In the genomic region with DNA sequence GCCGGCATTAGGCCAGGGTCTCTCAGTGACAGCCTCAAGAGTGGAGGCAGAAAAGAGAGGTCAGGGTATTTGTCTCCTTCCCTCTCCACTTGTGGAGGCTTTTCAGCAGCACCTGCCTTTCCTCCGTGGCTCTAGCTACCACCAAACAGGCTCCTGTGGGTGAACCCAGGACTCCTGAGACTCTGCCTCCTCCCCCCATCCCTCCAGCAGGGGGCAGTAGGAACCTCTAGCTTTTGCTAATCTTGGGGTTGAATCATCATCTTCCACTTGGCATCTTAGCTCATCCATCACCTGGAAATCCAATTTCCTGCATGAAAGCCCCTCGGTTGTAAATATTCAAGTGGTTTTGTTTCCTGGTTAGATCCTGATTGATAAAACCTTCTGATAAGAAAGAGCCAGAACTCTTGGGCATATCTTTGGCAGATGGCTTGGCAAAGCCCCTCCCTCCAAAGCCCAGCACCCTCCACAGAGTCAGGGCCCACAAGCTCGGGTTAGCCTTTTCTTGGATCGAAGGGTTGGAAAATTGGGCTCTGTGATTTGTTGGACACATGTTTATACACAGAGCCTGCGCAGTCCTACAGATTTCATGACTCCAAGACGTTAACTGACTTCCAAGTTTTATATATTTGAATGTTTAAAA, we compare ENCODE assay signal across 9 cellular contexts.
DNase-seq lines count a peak whose midpoint lies in the region; ATAC-seq and TF ChIP-seq lines count a peak whose summit lies in the region.
"Had no signal": no experiment of that assay in that cellular context is flagged by ENCODE, and none has a peak within 500 bp of the region (broad histone marks: within the 10 kb centered on the region; RNA-seq: fewer than 3 reads in every experiment).

No MANE protein-coding gene starts in this region.

- no peak for ATAC-seq in natural killer cell treated with Interleukin-12 subunit alpha and Interleukin-12 subunit beta and Interleukin-15 and Interleukin-18, amount 100 ng/mL, for 72 hours
- ATAC-seq: effector memory CD8-positive, alpha-beta T cell had no signal

- peaks cover 0 to 7% (median 6%) of the 10 kb centered on the region in 4 donors for H3K4me1 ChIP-seq in esophagus muscularis mucosa

- H3K9me3 Mint-ChIP-seq in natural killer cell treated with Interleukin-12 subunit alpha and Interleukin-12 subunit beta and Interleukin-15 and Interleukin-18, amount 100 ng/mL, for 72 hours, result peaks cover 16% of the 10 kb centered on the region

- no peaks in the 10 kb centered on the region for H3K9me3 ChIP-seq in esophagus muscularis mucosa

- H3K27me3 ChIP-seq in esophagus muscularis mucosa, result no peaks in the 10 kb centered on the region

- peak; percentile 13 to 47 (median 15) for TF ChIP-seq CTCF in esophagus muscularis mucosa (IDR thresholded peaks at IDR 0.05)

- intact Hi-C loops in esophagus muscularis mucosa (cut with DNase I), result loop anchor here (10.0 kb wide), 1 partner anchor 322 kb away; a partner anchor contains a TSS

- WGBS in esophagus muscularis mucosa, result 34% methylated on average over 7 of the region's 7 CpGs

- H3K4me3 ChIP-seq in esophagus muscularis mucosa, result no peak overlapping the region

- H3K4me1 Mint-ChIP-seq in natural killer cell treated with Interleukin-12 subunit alpha and Interleukin-12 subunit beta and Interleukin-15 and Interleukin-18, amount 100 ng/mL, for 72 hours (ENCODE audit: low read depth in 2 of 2), result no peaks in the 10 kb centered on the region

- no peak overlapping the region for H3K4me3 Mint-ChIP-seq in natural killer cell treated with Interleukin-12 subunit alpha and Interleukin-12 subunit beta and Interleukin-15 and Interleukin-18, amount 100 ng/mL, for 72 hours
- H3K4me3 Mint-ChIP-seq: effector memory CD8-positive, alpha-beta T cell had no signal

- H3K27ac Mint-ChIP-seq in natural killer cell treated with Interleukin-12 subunit alpha and Interleukin-12 subunit beta and Interleukin-15 and Interleukin-18, amount 100 ng/mL, for 72 hours, result no peak overlapping the region
- H3K27ac Mint-ChIP-seq: effector memory CD8-positive, alpha-beta T cell had no signal

- H3K27ac ChIP-seq in esophagus muscularis mucosa (replicated peaks in 1 of 4), result no peak overlapping the region

- no peak for TF ChIP-seq EP300 in esophagus muscularis mucosa (IDR thresholded peaks at IDR 0.05)

- DNase-seq in activated T-cell treated with anti-CD3 and anti-CD28 coated beads for 48 hours (ENCODE audit: low read depth) (peak; percentile 0), activated T-cell treated with anti-CD3 and anti-CD28 coated beads for 4 hours (no peak), KBM-7 (peak; percentile 8), esophagus muscularis mucosa (ENCODE audit: extremely low spot score) (no peak), NCI-H1436 treated with DMSO at 0.1 percent for 48 hours (lab: John Stamatoyannopoulos, UW) (no peak), DMS153 treated with DMSO at 0.1 percent for 48 hours (lab: John Stamatoyannopoulos, UW; ENCODE audit: unreplicated experiment) (no peak)
- peak; percentile 45 for DNase-seq in stimulated activated CD8-positive, alpha-beta memory T cell treated with anti-CD3 and anti-CD28 coated beads, Interleukin-4, amount 100 ng/mL, for 48 hours
- DNase-seq in natural killer cell treated with Interleukin-12 subunit alpha and Interleukin-12 subunit beta and Interleukin-15 and Interleukin-18, amount 100 ng/mL, for 72 hours (ENCODE audit: low spot score), result no peak
- DNase-seq: effector memory CD8-positive, alpha-beta T cell had no signal

- in situ Hi-C loops in KBM-7 (cut with MboI; ENCODE audit: low pct_unique_long_range_greater_than_20kb, low sequenced_read_pairs), result no loop called here

- no peaks in the 10 kb centered on the region for H3K36me3 ChIP-seq in esophagus muscularis mucosa

- no peaks in the 10 kb centered on the region for H3K36me3 Mint-ChIP-seq in natural killer cell treated with Interleukin-12 subunit alpha and Interleukin-12 subunit beta and Interleukin-15 and Interleukin-18, amount 100 ng/mL, for 72 hours

- no peaks in the 10 kb centered on the region for H3K27me3 Mint-ChIP-seq in natural killer cell treated with Interleukin-12 subunit alpha and Interleukin-12 subunit beta and Interleukin-15 and Interleukin-18, amount 100 ng/mL, for 72 hours
- H3K27me3 Mint-ChIP-seq: effector memory CD8-positive, alpha-beta T cell had no signal

- TF ChIP-seq POLR2A in esophagus muscularis mucosa (IDR thresholded peaks at IDR 0.05; ENCODE audit: low read depth), result no peak

Comparison
In these comparisons a context has a peak if more than half of its experiments do, and no peak if none do; other contexts are left out.
1. DNase-seq: peak in activated T-cell treated with anti-CD3 and anti-CD28 coated beads for 48 hours (single experiment), KBM-7 (single experiment) and stimulated activated CD8-positive, alpha-beta memory T cell treated with anti-CD3 and anti-CD28 coated beads, Interleukin-4, amount 100 ng/mL, for 48 hours (single experiment); none in activated T-cell treated with anti-CD3 and anti-CD28 coated beads for 4 hours (single experiment), esophagus muscularis mucosa (single experiment), NCI-H1436 treated with DMSO at 0.1 percent for 48 hours (single experiment), DMS153 treated with DMSO at 0.1 percent for 48 hours (single experiment) and natural killer cell treated with Interleukin-12 subunit alpha and Interleukin-12 subunit beta and Interleukin-15 and Interleukin-18, amount 100 ng/mL, for 72 hours (single experiment).